Comparison of ENCODE assay signal across 9 cellular contexts in the genomic region with DNA sequence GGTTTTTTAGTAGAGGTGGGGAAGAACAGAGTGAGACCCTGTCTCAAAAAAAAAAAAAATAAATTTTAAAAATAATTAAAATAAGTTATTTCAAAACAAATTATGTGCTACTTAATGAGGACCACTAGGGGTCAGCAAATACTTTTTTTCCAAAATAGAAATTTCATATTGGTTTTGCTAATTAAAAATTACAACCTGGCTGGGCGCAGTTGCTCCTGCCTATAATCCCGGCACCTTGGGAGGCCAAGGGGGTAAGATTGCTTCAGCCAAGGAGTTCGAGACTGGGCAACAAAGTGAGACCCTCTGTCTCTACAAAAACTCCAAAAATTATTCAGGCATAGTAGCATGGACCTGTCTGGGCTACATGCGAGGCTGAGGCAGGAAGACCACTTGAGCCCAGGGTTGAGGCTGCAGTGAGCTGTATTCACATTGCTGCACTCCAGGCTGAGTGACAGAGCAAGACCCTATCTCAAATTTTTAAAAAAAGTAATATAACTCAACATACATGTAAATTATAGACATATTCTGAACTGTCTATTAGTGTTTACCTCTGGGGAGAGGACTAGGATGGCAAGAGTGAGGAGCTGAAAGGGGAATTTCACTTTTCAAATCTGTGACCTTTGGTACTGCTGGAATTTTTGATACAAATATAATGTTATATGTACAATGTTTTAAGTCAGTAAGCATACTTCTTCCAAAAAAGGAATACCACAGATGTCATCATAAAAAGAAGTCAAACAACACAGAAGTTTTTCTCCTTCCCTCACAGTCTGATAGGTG. TPM values are rescaled to one million over a fixed set of nuclear protein-coding genes. Genes with fewer than 3 reads are reported as not detected.
DNase-seq lines count a peak whose midpoint lies in the region; ATAC-seq and TF ChIP-seq lines count a peak whose summit lies in the region.
"Had no signal": no experiment of that assay in that cellular context is flagged by ENCODE, and none has a peak within 500 bp of the region (broad histone marks: within the 10 kb centered on the region; RNA-seq: fewer than 3 reads in every experiment).

No MANE protein-coding gene starts in this region.

- peak; percentile 92 for TF ChIP-seq CTCF in chondrocyte (IDR thresholded peaks at IDR 0.05)

- H3K4me3 Mint-ChIP-seq in chondrocyte (ENCODE audit: unreplicated experiment): no peak overlapping the region
- no peak overlapping the region for H3K4me3 Mint-ChIP-seq in naive thymus-derived CD8-positive, alpha-beta T cell

- no peak overlapping the region for H3K27ac Mint-ChIP-seq in chondrocyte (ENCODE audit: unreplicated experiment)
- H3K27ac Mint-ChIP-seq in naive thymus-derived CD8-positive, alpha-beta T cell: peak overlapping the region in 1 of 10 donors; percentile 43

- peaks cover 10% of the 10 kb centered on the region for H3K4me1 Mint-ChIP-seq in chondrocyte (ENCODE audit: low read depth)
- H3K4me1 Mint-ChIP-seq in naive thymus-derived CD8-positive, alpha-beta T cell: no peaks in the 10 kb centered on the region

- peak; percentile 30 to 33 for ATAC-seq in naive thymus-derived CD8-positive, alpha-beta T cell
- ATAC-seq in GM21528 (IDR thresholded peaks at IDR 0.05; ENCODE audit: low FRiP score, unreplicated experiment): no peak
- ATAC-seq in HG03460 (IDR thresholded peaks at IDR 0.05; ENCODE audit: unreplicated experiment): no peak

- POLR2A ChIA-PET in naive thymus-derived CD8-positive, alpha-beta T cell (lab: Charles Lee): interaction anchor here (1.2 kb wide), 1 partner anchor 140 kb away, joined by 6 read pairs; no protein-coding TSS in a partner anchor

- DNase-seq in NCI-H1417 (lab: John Stamatoyannopoulos, UW) (peak; percentile 29 to 69 (median 64)), NCI-H1417 treated with DMSO at 0.1 percent for 48 hours (lab: John Stamatoyannopoulos, UW) (no peak), NCI-H1694 (lab: John Stamatoyannopoulos, UW) (peak; percentile 11), chondrocyte (ENCODE audit: low spot score) (no peak), NCI-H1930 (lab: John Stamatoyannopoulos, UW) (no peak)
- peak in 3 of 10 donors; percentile 39 to 53 (median 44) for DNase-seq in naive thymus-derived CD8-positive, alpha-beta T cell

- H3K36me3 Mint-ChIP-seq in chondrocyte (ENCODE audit: low read depth): no peaks in the 10 kb centered on the region
- H3K36me3 Mint-ChIP-seq in naive thymus-derived CD8-positive, alpha-beta T cell: no peaks in the 10 kb centered on the region

- no peaks in the 10 kb centered on the region for H3K9me3 Mint-ChIP-seq in chondrocyte (ENCODE audit: low read depth)
- H3K9me3 Mint-ChIP-seq in naive thymus-derived CD8-positive, alpha-beta T cell: no peaks in the 10 kb centered on the region

- H3K27me3 Mint-ChIP-seq in chondrocyte (ENCODE audit: low read depth): no peaks in the 10 kb centered on the region
- H3K27me3 Mint-ChIP-seq in naive thymus-derived CD8-positive, alpha-beta T cell: peaks cover 0 to 22% (median 2%) of the 10 kb centered on the region in 5 donors

RNA-seq across cellular contexts. Expression of gene MEIOB, which starts 8.1 kb away (rescaled TPM):
- total RNA-seq in chondrocyte: 1.1 to 1.3 TPM (median 1.2 TPM) in 3 replicates
- not detected for total RNA-seq in naive thymus-derived CD8-positive, alpha-beta T cell
- not detected for polyA plus RNA-seq in naive thymus-derived CD8-positive, alpha-beta T cell
- total RNA-seq: Daoy had no signal

RNA-seq across cellular contexts. Expression of gene FAHD1, which starts 36.9 kb away (rescaled TPM):
- total RNA-seq in chondrocyte: 25.8 to 27.1 TPM (median 25.9 TPM) in 3 replicates
- 10 to 100 TPM; 11.1 to 12.1 TPM for total RNA-seq in naive thymus-derived CD8-positive, alpha-beta T cell
- polyA plus RNA-seq in naive thymus-derived CD8-positive, alpha-beta T cell: 10 to 100 TPM; 20.3 to 34.2 (median 32.6) TPM

RNA-seq across cellular contexts. Expression of gene HAGH, which starts 37.2 kb away (rescaled TPM):
- 46.5 to 56.7 TPM (median 55.1 TPM) in 3 replicates for total RNA-seq in chondrocyte
- 10 to 100 TPM; 65.7 to 67.8 TPM for total RNA-seq in naive thymus-derived CD8-positive, alpha-beta T cell
- 10 to 100 TPM; 38.7 to 60.0 (median 45.0) TPM for polyA plus RNA-seq in naive thymus-derived CD8-positive, alpha-beta T cell

RNA-seq across cellular contexts. Expression of gene HS3ST6, which starts 54.3 kb away (rescaled TPM):
- total RNA-seq in chondrocyte: not detected in 3 replicates
- not detected for total RNA-seq in naive thymus-derived CD8-positive, alpha-beta T cell
- polyA plus RNA-seq in naive thymus-derived CD8-positive, alpha-beta T cell: not detected
- total RNA-seq: Daoy had no signal

Comparison
In these comparisons a context has a peak if more than half of its experiments do, and no peak if none do; other contexts are left out.
1. DNase-seq: peak in NCI-H1417 (3 of 3) and NCI-H1694 (single experiment); none in NCI-H1417 treated with DMSO at 0.1 percent for 48 hours (single experiment), chondrocyte (single experiment) and NCI-H1930 (0 of 2).
2. ATAC-seq: peak in naive thymus-derived CD8-positive, alpha-beta T cell (2 of 2); none in GM21528 (single experiment) and HG03460 (single experiment).